In the genomic region with DNA sequence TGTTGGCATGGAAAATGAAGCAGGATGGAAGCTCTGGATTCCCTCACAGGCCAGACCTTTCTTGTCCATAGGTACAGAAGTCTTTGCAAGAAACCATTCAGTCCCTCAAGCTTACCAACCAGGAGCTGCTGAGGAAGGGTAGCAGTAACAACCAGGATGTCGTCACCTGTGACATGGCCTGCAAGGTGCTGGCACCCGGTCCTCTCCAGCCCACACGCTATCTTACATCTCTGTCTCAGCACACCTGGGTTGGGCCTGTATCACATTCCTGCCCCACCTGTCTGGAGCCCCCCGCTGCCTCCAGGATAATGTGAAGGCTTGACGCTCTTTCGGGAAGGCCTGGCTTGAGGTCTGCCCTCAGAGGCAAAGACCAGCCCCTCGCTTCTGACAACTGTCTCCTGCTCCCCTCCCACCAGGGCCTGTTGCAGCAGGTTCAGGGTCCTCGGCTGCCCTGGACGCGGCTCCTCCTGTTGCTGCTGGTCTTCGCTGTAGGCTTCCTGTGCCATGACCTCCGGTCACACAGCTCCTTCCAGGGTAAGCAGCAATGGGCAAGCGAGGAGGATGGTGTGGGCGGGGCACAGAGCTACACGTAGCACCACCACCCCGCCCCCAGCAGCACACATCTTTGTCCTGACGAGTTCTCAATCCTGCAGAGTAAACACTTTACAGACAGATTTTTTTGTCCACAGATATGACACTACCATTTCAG, we compare ENCODE assay signal across 1 cellular context.
TF ChIP-seq lines count a peak whose summit lies in the region.

No MANE protein-coding gene starts in this region.

TF ChIP-seq in K562, 482 proteins besides CTCF, POLR2A, EP300 and RAD21:
- TF ChIP-seq POLR2G (IDR thresholded peaks at IDR 0.05; ENCODE audit: low read depth, low read length): peak; percentile 49; the same call in 1 of the 2 replicates
- no peak for TF ChIP-seq WHSC1 (IDR thresholded peaks at IDR 0.05; ENCODE audit: low read length)
